Comparison of ENCODE assay signal across 9 cellular contexts in the genomic region with DNA sequence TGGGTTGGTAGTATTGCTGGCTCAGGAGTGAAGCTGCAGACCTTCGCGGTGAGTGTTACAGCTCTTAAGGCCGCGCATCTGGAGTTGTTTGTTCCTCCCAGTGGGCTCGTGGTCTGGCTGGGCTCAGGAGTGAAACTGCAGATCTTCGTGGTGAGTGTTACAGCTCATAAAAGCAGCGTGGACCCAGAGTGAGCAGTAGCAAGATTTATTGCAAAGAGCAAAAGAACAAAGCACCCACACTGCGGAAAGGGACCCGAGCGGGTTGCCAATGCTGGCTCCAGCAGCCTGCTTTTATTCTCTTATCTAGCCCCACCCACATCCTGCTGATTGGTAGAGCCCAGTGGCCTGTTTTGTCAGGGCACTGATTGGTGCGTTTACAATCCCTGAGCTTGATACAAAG. TPM values are rescaled to one million over a fixed set of nuclear protein-coding genes. Genes with fewer than 3 reads are reported as not detected.
DNase-seq lines count a peak whose midpoint lies in the region; ATAC-seq, FAIRE-seq and TF ChIP-seq lines count a peak whose summit lies in the region.
"Not testable (repeated sequence)": the region's sequence is repeated elsewhere in the genome, so short reads cannot be mapped to it uniquely, and the experiment has no call there.
"Had no signal": no experiment of that assay in that cellular context is flagged by ENCODE, and none has a peak within 500 bp of the region (broad histone marks: within the 10 kb centered on the region; RNA-seq: fewer than 3 reads in every experiment).

No MANE protein-coding gene starts in this region.

- intact Hi-C loops in colonic mucosa (cut with DNase I); right lobe of liver (cut with DNase I); upper lobe of right lung (cut with DNase I): not testable (repeated sequence)

- peaks cover 47% of the 10 kb centered on the region for H3K4me1 Mint-ChIP-seq in activated CD4-positive, alpha-beta T cell treated with anti-CD3 and anti-CD28 coated beads, Interleukin-2, amount 10 ng/mL, durations not matched to agents 7 days and 5 days
- peaks cover 30% of the 10 kb centered on the region for H3K4me1 Mint-ChIP-seq in activated T-helper 17 cell treated with anti-CD3 and anti-CD28 coated beads, Interleukin-2, amount 50 U/mL, for 72 hours

- not testable (repeated sequence) for H3K4me3 ChIP-seq in NB4 (ENCODE audit: low read depth, low read length); colonic mucosa; right lobe of liver
- peak overlapping the region in 1 of 2 donors; percentile 26 for H3K4me3 ChIP-seq in small intestine (ENCODE audit: low read depth in 1 of 2, low read length in 2 of 2)
- peak overlapping the region; percentile 21 for H3K4me3 ChIP-seq in upper lobe of right lung

- H3K9me3 ChIP-seq in colonic mucosa; right lobe of liver; small intestine (ENCODE audit: control insufficient read depth, low read depth); upper lobe of right lung: not testable (repeated sequence)

- 90% methylated on average over 3 of the region's 11 CpGs for WGBS in right lobe of liver (ENCODE audit: insufficient coverage, low coverage, low lambda C conversion rate, missing lambda C conversion rate)
- WGBS in small intestine, 3 donors = 69 to 81% (median 69%) methylated on average over 11 of the region's 11 CpGs

- CTCF ChIA-PET in activated CD4-positive, alpha-beta T cell treated with anti-CD3 and anti-CD28 coated beads, Interleukin-2, amount 10 ng/mL, durations not matched to agents 7 days and 5 days (lab: Charles Lee) = interaction anchor here (1.0 to 1.2 kb wide), 4 partner anchors 25 to 308 kb away, joined by 3 to 5 read pairs (median 3); no protein-coding TSS in a partner anchor

- H3K36me3 ChIP-seq in colonic mucosa; right lobe of liver; small intestine (ENCODE audit: control insufficient read depth in 2 of 2, insufficient read depth in 2 of 2, low read length in 2 of 2); upper lobe of right lung: not testable (repeated sequence)

- DNase-seq in NB4 (ENCODE audit: low read depth) (peak; percentile 71), colonic mucosa (peak; percentile 34), right lobe of liver (peak in 1 of 3 donors; percentile 62), small intestine (peak; percentile 5)
- peak; percentile 78 for DNase-seq in activated CD4-positive, alpha-beta T cell treated with anti-CD3 and anti-CD28 coated beads, Interleukin-2, amount 10 ng/mL, durations not matched to agents 7 days and 5 days
- peak; percentile 58 for DNase-seq in stimulated activated CD8-positive, alpha-beta memory T cell treated with anti-CD3 and anti-CD28 coated beads, Interleukin-2, amount 100 ng/mL, for 1 hour (ENCODE audit: low read depth in 2 of 2)
- not testable (repeated sequence) for DNase-seq in upper lobe of right lung

- H3K4me1 ChIP-seq in colonic mucosa; small intestine (ENCODE audit: control insufficient read depth in 2 of 2, insufficient read depth in 1 of 2, low read depth in 1 of 2, low read length in 1 of 2): not testable (repeated sequence)
- H3K4me1 ChIP-seq in right lobe of liver (peaks cover 0 to 32% (median 14%) of the 10 kb centered on the region in 4 donors), upper lobe of right lung (peaks cover 37% of the 10 kb centered on the region)

- not testable (repeated sequence) for H3K27me3 Mint-ChIP-seq in activated CD4-positive, alpha-beta T cell treated with anti-CD3 and anti-CD28 coated beads, Interleukin-2, amount 10 ng/mL, durations not matched to agents 7 days and 5 days; activated T-helper 17 cell treated with anti-CD3 and anti-CD28 coated beads, Interleukin-2, amount 50 U/mL, for 72 hours

- POLR2A ChIA-PET in activated CD4-positive, alpha-beta T cell treated with anti-CD3 and anti-CD28 coated beads, Interleukin-2, amount 10 ng/mL, durations not matched to agents 7 days and 5 days (lab: Charles Lee) = interaction anchor here (0.6 to 1.8 kb wide), 7 partner anchors 21 to 183 kb away, joined by 3 to 4 read pairs (median 3); partner anchors contain the start of genes GBP4 and GBP5

- H3K27me3 ChIP-seq in colonic mucosa; right lobe of liver; small intestine (ENCODE audit: control insufficient read depth in 2 of 2, insufficient read depth in 2 of 2, low read length in 2 of 2); upper lobe of right lung: not testable (repeated sequence)

- H3K9me3 Mint-ChIP-seq in activated CD4-positive, alpha-beta T cell treated with anti-CD3 and anti-CD28 coated beads, Interleukin-2, amount 10 ng/mL, durations not matched to agents 7 days and 5 days = peaks cover 17% of the 10 kb centered on the region
- not testable (repeated sequence) for H3K9me3 Mint-ChIP-seq in activated T-helper 17 cell treated with anti-CD3 and anti-CD28 coated beads, Interleukin-2, amount 50 U/mL, for 72 hours

- FAIRE-seq in small intestine (lab: Jason Lieb, UNC) = not testable (repeated sequence)

- TF ChIP-seq CTCF in NB4 (IDR thresholded peaks at IDR 0.05; ENCODE audit: low read depth, low read length); colonic mucosa (IDR thresholded peaks at IDR 0.05); right lobe of liver (IDR thresholded peaks at IDR 0.05); upper lobe of right lung (IDR thresholded peaks at IDR 0.05): not testable (repeated sequence)

- H3K36me3 Mint-ChIP-seq in activated CD4-positive, alpha-beta T cell treated with anti-CD3 and anti-CD28 coated beads, Interleukin-2, amount 10 ng/mL, durations not matched to agents 7 days and 5 days (ENCODE audit: low read depth) = peaks cover 56% of the 10 kb centered on the region
- peaks cover 17% of the 10 kb centered on the region for H3K36me3 Mint-ChIP-seq in activated T-helper 17 cell treated with anti-CD3 and anti-CD28 coated beads, Interleukin-2, amount 50 U/mL, for 72 hours (ENCODE audit: low read depth)

- not testable (repeated sequence) for TF ChIP-seq POLR2A in NB4 (IDR thresholded peaks at IDR 0.05; ENCODE audit: extremely low read depth, insufficient read length)
- TF ChIP-seq POLR2A in right lobe of liver (IDR thresholded peaks at IDR 0.05) = peak; percentile 31

- H3K9ac ChIP-seq in colonic mucosa (ENCODE audit: low read depth in 2 of 2, low read length in 2 of 2) = not testable (repeated sequence)

- H3K4me3 Mint-ChIP-seq in activated CD4-positive, alpha-beta T cell treated with anti-CD3 and anti-CD28 coated beads, Interleukin-2, amount 10 ng/mL, durations not matched to agents 7 days and 5 days = peak overlapping the region; percentile 100
- peak overlapping the region; percentile 91 for H3K4me3 Mint-ChIP-seq in activated T-helper 17 cell treated with anti-CD3 and anti-CD28 coated beads, Interleukin-2, amount 50 U/mL, for 72 hours

- peak overlapping the region; percentile 99 for H3K27ac Mint-ChIP-seq in activated CD4-positive, alpha-beta T cell treated with anti-CD3 and anti-CD28 coated beads, Interleukin-2, amount 10 ng/mL, durations not matched to agents 7 days and 5 days
- peak overlapping the region; percentile 98 for H3K27ac Mint-ChIP-seq in activated T-helper 17 cell treated with anti-CD3 and anti-CD28 coated beads, Interleukin-2, amount 50 U/mL, for 72 hours

- peak overlapping the region; percentile 90 for H3K27ac ChIP-seq in colonic mucosa
- H3K27ac ChIP-seq in right lobe of liver = peak overlapping the region; percentile 85 to 90 (median 88)
- H3K27ac ChIP-seq in small intestine (ENCODE audit: low read depth in 1 of 2, low read length in 1 of 2) = peak overlapping the region; percentile 61 to 93
- peak overlapping the region; percentile 87 for H3K27ac ChIP-seq in upper lobe of right lung

- ATAC-seq in activated T-helper 17 cell treated with anti-CD3 and anti-CD28 coated beads, Interleukin-2, amount 50 U/mL, for 72 hours (replicated peaks) = peak; percentile 11
- ATAC-seq in right lobe of liver, upper lobe of right lung: not testable (repeated sequence)

RNA-seq across cellular contexts. Expression of gene GBP2, which starts 1.3 kb away (rescaled TPM):
- total RNA-seq in activated CD4-positive, alpha-beta T cell treated with anti-CD3 and anti-CD28 coated beads, Interleukin-2, amount 10 ng/mL, durations not matched to agents 7 days and 5 days = 100 to 1,000 TPM; 237 to 270 TPM
- total RNA-seq in activated T-helper 17 cell treated with anti-CD3 and anti-CD28 coated beads, Interleukin-2, amount 50 U/mL, for 72 hours = 100 to 1,000 TPM; 205 to 313 TPM
- 10 to 100 TPM; 20.1 to 81.0 TPM for total RNA-seq in colonic mucosa
- total RNA-seq in right lobe of liver = 10 to 100 TPM in 5 of 6 experiments, 1 to 10 TPM in 1; 7.8 to 64.5 (median 26.8) TPM
- 10 to 100 TPM; 44.9 to 90.8 (median 71.6) TPM for polyA plus RNA-seq in small intestine
- total RNA-seq in upper lobe of right lung = 40.8 TPM

RNA-seq across cellular contexts. Expression of gene GBP7, which starts 48.6 kb away (rescaled TPM):
- not detected for total RNA-seq in activated CD4-positive, alpha-beta T cell treated with anti-CD3 and anti-CD28 coated beads, Interleukin-2, amount 10 ng/mL, durations not matched to agents 7 days and 5 days
- not detected for total RNA-seq in activated T-helper 17 cell treated with anti-CD3 and anti-CD28 coated beads, Interleukin-2, amount 50 U/mL, for 72 hours
- total RNA-seq in colonic mucosa (not detected), right lobe of liver (10 to 100 TPM; 12.5 to 38.1 (median 23.6) TPM), upper lobe of right lung (0.32 TPM)
- polyA plus RNA-seq in small intestine = not detected
- total RNA-seq: HT-29 had no signal

Comparison
In these comparisons a context has a peak if more than half of its experiments do, and no peak if none do; other contexts are left out.
1. RNA of gene GBP7, which starts 48.6 kb away (total RNA-seq): 12.5 to 38.1 TPM in right lobe of liver; 0.32 TPM in upper lobe of right lung (single experiment), not detected in colonic mucosa, not detected in activated CD4-positive, alpha-beta T cell treated with anti-CD3 and anti-CD28 coated beads, Interleukin-2, amount 10 ng/mL, durations not matched to agents 7 days and 5 days and not detected in activated T-helper 17 cell treated with anti-CD3 and anti-CD28 coated beads, Interleukin-2, amount 50 U/mL, for 72 hours; every median in the first group is over 10 times any median in the second.
2. Peak in every context shown above with its lines, with median percentiles within 50 percentile points of each other: H3K27ac ChIP-seq.